25 cellular contexts compared by ENCODE assay signal in genomic region chr20:40433341-40433861, GRCh38.
"Had no signal": no experiment of that assay in that cellular context is flagged by ENCODE, and none has a peak within 500 bp of the region (broad histone marks: within the 10 kb centered on the region; RNA-seq: fewer than 3 reads in every experiment).

No MANE protein-coding gene starts in this region.

- H3K27me3 ChIP-seq: left lung had no signal

- DNase-seq: activated CD4-positive, alpha-beta T cell treated with anti-CD3 and anti-CD28 coated beads, Interleukin-2, amount 10 ng/mL, durations not matched to agents 7 days and 5 days; activated CD8-positive, alpha-beta memory T cell treated with anti-CD3 and anti-CD28 coated beads, Interleukin-2, amount 10 ng/mL, durations not matched to agents 7 days and 5 days; activated CD8-positive, alpha-beta T cell treated with anti-CD3 and anti-CD28 coated beads for 36 hours; activated effector memory CD4-positive, alpha-beta T cell treated with anti-CD3 and anti-CD28 coated beads, Interleukin-2, amount 50 U/mL, for 16 hours; activated naive CD4-positive, alpha-beta T cell treated with anti-CD3 and anti-CD28 coated beads, Interleukin-2, amount 10 ng/mL, durations not matched to agents 7 days and 5 days; activated T-cell treated with anti-CD3 and anti-CD28 coated beads for 4 hours; amygdala; effector CD4-positive, alpha-beta T cell; foreskin melanocyte; hippocampal formation; kidney glomerular epithelial cell; left lung; nucleus accumbens; small intestine; stimulated activated CD4-positive, alpha-beta T cell treated with anti-CD3 and anti-CD28 coated beads, Interleukin-2, amount 100 ng/mL, for 24 hours; stimulated activated naive B cell treated with anti-CD40 and anti-IgM and Interleukin-4, amounts not matched to agents 10 μg/mL and 1 μg/mL and 100 μg/mL, for 72 hours; T-cell had no signal

- ATAC-seq: activated CD4-positive, CD25-positive, alpha-beta regulatory T cell treated with anti-CD3 and anti-CD28 coated beads, Interleukin-2, amount 50 U/mL, for 24 hours; activated CD8-positive, alpha-beta memory T cell treated with anti-CD3 and anti-CD28 coated beads, Interleukin-2, amount 10 ng/mL, durations not matched to agents 7 days and 5 days; activated CD8-positive, alpha-beta T cell treated with anti-CD3 and anti-CD28 coated beads for 36 hours; left lung; sciatic nerve; stimulated activated naive B cell treated with anti-CD40 and anti-IgM and Interleukin-4, amounts not matched to agents 10 μg/mL and 1 μg/mL and 100 μg/mL, for 72 hours had no signal

- H3K4me3 ChIP-seq: left lung, lung had no signal

- H3K27ac Mint-ChIP-seq: activated CD4-positive, alpha-beta T cell treated with anti-CD3 and anti-CD28 coated beads, Interleukin-2, amount 10 ng/mL, durations not matched to agents 7 days and 5 days; activated CD8-positive, alpha-beta memory T cell treated with anti-CD3 and anti-CD28 coated beads, Interleukin-2, amount 10 ng/mL, durations not matched to agents 7 days and 5 days; activated CD8-positive, alpha-beta T cell treated with anti-CD3 and anti-CD28 coated beads for 36 hours; activated naive CD4-positive, alpha-beta T cell treated with anti-CD3 and anti-CD28 coated beads, Interleukin-2, amount 10 ng/mL, durations not matched to agents 7 days and 5 days; mesothelial cell of epicardium; nephron; stimulated activated naive B cell treated with anti-CD40 and anti-IgM and Interleukin-4, amounts not matched to agents 10 μg/mL and 1 μg/mL and 100 μg/mL, for 72 hours; T-cell; T-helper 2 cell treated with Interferon-gamma antibody and Interleukin-4, amounts not matched to agents 5 μg/mL and 100 μg/mL, for 36 hours; type B pancreatic cell had no signal

- H3K36me3 ChIP-seq: left lung had no signal

- H3K9me3 Mint-ChIP-seq: activated CD4-positive, alpha-beta T cell treated with anti-CD3 and anti-CD28 coated beads, Interleukin-2, amount 10 ng/mL, durations not matched to agents 7 days and 5 days; activated CD8-positive, alpha-beta T cell treated with anti-CD3 and anti-CD28 coated beads for 36 hours; activated naive CD4-positive, alpha-beta T cell treated with anti-CD3 and anti-CD28 coated beads, Interleukin-2, amount 10 ng/mL, durations not matched to agents 7 days and 5 days; stimulated activated naive B cell treated with anti-CD40 and anti-IgM and Interleukin-4, amounts not matched to agents 10 μg/mL and 1 μg/mL and 100 μg/mL, for 72 hours; T-helper 2 cell treated with Interferon-gamma antibody and Interleukin-4, amounts not matched to agents 5 μg/mL and 100 μg/mL, for 36 hours; type B pancreatic cell had no signal

- H3K9me3 ChIP-seq: left lung had no signal

- H3K27me3 Mint-ChIP-seq: activated CD4-positive, alpha-beta T cell treated with anti-CD3 and anti-CD28 coated beads, Interleukin-2, amount 10 ng/mL, durations not matched to agents 7 days and 5 days; activated naive CD4-positive, alpha-beta T cell treated with anti-CD3 and anti-CD28 coated beads, Interleukin-2, amount 10 ng/mL, durations not matched to agents 7 days and 5 days; type B pancreatic cell had no signal

- H3K27ac ChIP-seq: left lung, VCaP had no signal

- H3K4me1 Mint-ChIP-seq: activated CD4-positive, alpha-beta T cell treated with anti-CD3 and anti-CD28 coated beads, Interleukin-2, amount 10 ng/mL, durations not matched to agents 7 days and 5 days; activated CD8-positive, alpha-beta memory T cell treated with anti-CD3 and anti-CD28 coated beads, Interleukin-2, amount 10 ng/mL, durations not matched to agents 7 days and 5 days; activated naive CD4-positive, alpha-beta T cell treated with anti-CD3 and anti-CD28 coated beads, Interleukin-2, amount 10 ng/mL, durations not matched to agents 7 days and 5 days; mesothelial cell of epicardium; nephron; stimulated activated naive B cell treated with anti-CD40 and anti-IgM and Interleukin-4, amounts not matched to agents 10 μg/mL and 1 μg/mL and 100 μg/mL, for 72 hours; T-cell had no signal

- H3K4me3 Mint-ChIP-seq: activated CD4-positive, alpha-beta T cell treated with anti-CD3 and anti-CD28 coated beads, Interleukin-2, amount 10 ng/mL, durations not matched to agents 7 days and 5 days; activated CD8-positive, alpha-beta memory T cell treated with anti-CD3 and anti-CD28 coated beads, Interleukin-2, amount 10 ng/mL, durations not matched to agents 7 days and 5 days; activated CD8-positive, alpha-beta T cell treated with anti-CD3 and anti-CD28 coated beads for 36 hours; activated naive CD4-positive, alpha-beta T cell treated with anti-CD3 and anti-CD28 coated beads, Interleukin-2, amount 10 ng/mL, durations not matched to agents 7 days and 5 days; mesothelial cell of epicardium; nephron; stimulated activated naive B cell treated with anti-CD40 and anti-IgM and Interleukin-4, amounts not matched to agents 10 μg/mL and 1 μg/mL and 100 μg/mL, for 72 hours; T-cell; T-helper 2 cell treated with Interferon-gamma antibody and Interleukin-4, amounts not matched to agents 5 μg/mL and 100 μg/mL, for 36 hours; type B pancreatic cell had no signal

- H3K36me3 Mint-ChIP-seq: activated CD8-positive, alpha-beta memory T cell treated with anti-CD3 and anti-CD28 coated beads, Interleukin-2, amount 10 ng/mL, durations not matched to agents 7 days and 5 days; activated naive CD4-positive, alpha-beta T cell treated with anti-CD3 and anti-CD28 coated beads, Interleukin-2, amount 10 ng/mL, durations not matched to agents 7 days and 5 days; mesothelial cell of epicardium; stimulated activated naive B cell treated with anti-CD40 and anti-IgM and Interleukin-4, amounts not matched to agents 10 μg/mL and 1 μg/mL and 100 μg/mL, for 72 hours; T-cell; type B pancreatic cell had no signal
